ENCODE assay signal across 8 cellular contexts in genomic region chr4:129218355-129218754, GRCh38.
DNase-seq lines count a peak whose midpoint lies in the region; ATAC-seq and TF ChIP-seq lines count a peak whose summit lies in the region.
"Had no signal": no experiment of that assay in that cellular context is flagged by ENCODE, and none has a peak within 500 bp of the region (broad histone marks: within the 10 kb centered on the region; RNA-seq: fewer than 3 reads in every experiment).

No MANE protein-coding gene starts in this region.

- ATAC-seq in HCT116 (0 out of 2 replicates have a peak, but pooled peaks have one; percentile 38), GM18907 (IDR thresholded peaks at IDR 0.05; ENCODE audit: unreplicated experiment) (no peak)

- H3K4me1 ChIP-seq in HCT116 (ENCODE audit: control insufficient read depth in 1 of 2, insufficient read depth in 2 of 2, low read length in 2 of 2) (no peaks in the 10 kb centered on the region), fibroblast of lung (ENCODE audit: control insufficient read depth, extremely low read depth, insufficient read depth, low read length) (no peaks in the 10 kb centered on the region), skeletal muscle satellite cell (ENCODE audit: control insufficient read depth, insufficient read depth, low read length) (peaks cover 15% of the 10 kb centered on the region), esophagus squamous epithelium (no peaks in the 10 kb centered on the region)

- no peaks in the 10 kb centered on the region for H3K27me3 ChIP-seq in HCT116 (ENCODE audit: insufficient read depth, low read length)
- H3K27me3 ChIP-seq in fibroblast of lung (ENCODE audit: control insufficient read depth, insufficient read depth, low read length): no peaks in the 10 kb centered on the region
- H3K27me3 ChIP-seq in skeletal muscle satellite cell (ENCODE audit: control insufficient read depth, insufficient read depth, low read length): no peaks in the 10 kb centered on the region
- no peaks in the 10 kb centered on the region for H3K27me3 ChIP-seq in esophagus squamous epithelium

- RAD21 ChIA-PET in HCT116 (lab: Charles Lee; ENCODE audit: low non-redundant PET in 1 of 2, low total read pairs in 2 of 2, uncharacterized antibody in 2 of 2, unreplicated experiment in 2 of 2): no interaction called here

- H3K9me2 ChIP-seq in HCT116 (ENCODE audit: insufficient read depth): no peaks in the 10 kb centered on the region

- POLR2A ChIA-PET in HCT116 (lab: Charles Lee): no interaction called here

- TF ChIP-seq POLR2A in HCT116 (IDR thresholded peaks at IDR 0.05; ENCODE audit: borderline replicate concordance, extremely low read depth, insufficient read depth, insufficient read length) (no peak), esophagus squamous epithelium (IDR thresholded peaks at IDR 0.05) (no peak)

- DNase-seq in HCT116 (ENCODE audit: low read depth, low spot score) (no peak), NCI-H82 treated with DMSO at 0.1 percent for 48 hours (lab: John Stamatoyannopoulos, UW; ENCODE audit: unreplicated experiment) (peak; percentile 61), fibroblast of lung (ENCODE audit: low read depth in 2 of 2) (peak; percentile 5 to 18), esophagus squamous epithelium (lab: John Stamatoyannopoulos, UW) (no peak)
- no peak for DNase-seq in effector CD8-positive, alpha-beta T cell (lab: John Stamatoyannopoulos, UW)
- DNase-seq: activated B cell treated with CpG ODN at 0.5 μM for 24 hours had no signal

- CTCF ChIA-PET in HCT116 (lab: Charles Lee): no interaction called here

- WGBS in esophagus squamous epithelium, 2 donors: 51 to 52% methylated on average over 4 of the region's 4 CpGs

- H2AFZ ChIP-seq in HCT116 (ENCODE audit: low read depth, low read length, poor library complexity, severe bottlenecking) (no peak overlapping the region), fibroblast of lung (ENCODE audit: low read length) (no peak overlapping the region)

- no peaks in the 10 kb centered on the region for H3K36me3 ChIP-seq in HCT116 (ENCODE audit: control insufficient read depth in 1 of 2, insufficient read depth in 2 of 2, low read length in 2 of 2)
- H3K36me3 ChIP-seq in fibroblast of lung (ENCODE audit: control insufficient read depth, insufficient read depth, low read length): no peaks in the 10 kb centered on the region
- H3K36me3 ChIP-seq in skeletal muscle satellite cell (ENCODE audit: insufficient read depth, low read length): no peaks in the 10 kb centered on the region
- no peaks in the 10 kb centered on the region for H3K36me3 ChIP-seq in esophagus squamous epithelium

- H3K9ac ChIP-seq in HCT116 (ENCODE audit: low read length) (no peak overlapping the region), fibroblast of lung (ENCODE audit: insufficient read depth, low read length) (no peak overlapping the region), skeletal muscle satellite cell (ENCODE audit: low read depth, low read length) (no peak overlapping the region)

- H3K4me3 ChIP-seq in HCT116 (replicated peaks in 1 of 2; ENCODE audit: low read depth in 1 of 2, low read length in 2 of 2): no peak overlapping the region
- H3K4me3 ChIP-seq in fibroblast of lung (replicated peaks in 1 of 4; ENCODE audit: control extremely low read depth in 1 of 4, insufficient read depth in 1 of 4, low read depth in 3 of 4, low read length in 4 of 4): no peak overlapping the region
- H3K4me3 ChIP-seq in skeletal muscle satellite cell (ENCODE audit: low read length): peak overlapping the region; percentile 13
- no peak overlapping the region for H3K4me3 ChIP-seq in esophagus squamous epithelium

- intact Hi-C loops in HCT116 (cut with micrococcal nuclease) (no loop called here), esophagus squamous epithelium (cut with DNase I) (no loop called here)

- H3K27ac ChIP-seq in HCT116 (ENCODE audit: low read depth, low read length) (no peak overlapping the region), fibroblast of lung (ENCODE audit: insufficient read depth, low read length) (no peak overlapping the region), esophagus squamous epithelium (no peak overlapping the region)

- peak; percentile 49 for TF ChIP-seq RAD21 in HCT116 (IDR thresholded peaks at IDR 0.05; ENCODE audit: low read depth)

- no peak overlapping the region for H3K4me2 ChIP-seq in HCT116 (ENCODE audit: low read length)
- H3K4me2 ChIP-seq in fibroblast of lung (ENCODE audit: extremely low read depth, insufficient read depth, low read length): no peak overlapping the region
- peak overlapping the region; percentile 44 for H3K4me2 ChIP-seq in skeletal muscle satellite cell (ENCODE audit: low read length)

- no TSS peak for BruUV-seq in HCT116 (replicated peaks; lab: Mats Ljungman, UMichigan)

- TF ChIP-seq CTCF in HCT116 (IDR thresholded peaks at IDR 0.05 in 2 of 3, conservative IDR thresholded peaks at IDR 0.05 in 1 of 3; ENCODE audit: borderline replicate concordance in 1 of 3, insufficient read depth in 1 of 3, low read depth in 2 of 3, low read length in 2 of 3): peak in 2 of 3 experiments; percentile 8 to 20; a peak in 1 of 6 replicates
- TF ChIP-seq CTCF in fibroblast of lung (conservative IDR thresholded peaks at IDR 0.05 in 1 of 2, IDR thresholded peaks at IDR 0.05 in 1 of 2; ENCODE audit: low read depth in 1 of 2, low read length in 2 of 2): peak in 1 of 2 donors; percentile 22
- TF ChIP-seq CTCF in esophagus squamous epithelium (IDR thresholded peaks at IDR 0.05): no peak

- H4K20me1 ChIP-seq in HCT116 (ENCODE audit: insufficient read depth): no peaks in the 10 kb centered on the region
- H4K20me1 ChIP-seq in fibroblast of lung (ENCODE audit: control insufficient read depth, extremely low read depth, insufficient read depth, low read length): no peaks in the 10 kb centered on the region

- H3K79me2 ChIP-seq in HCT116 (ENCODE audit: insufficient read depth, low read length): no peaks in the 10 kb centered on the region
- H3K79me2 ChIP-seq in fibroblast of lung (ENCODE audit: control insufficient read depth, insufficient read depth, low read length): no peaks in the 10 kb centered on the region

- H3K9me3 ChIP-seq in HCT116 (ENCODE audit: control insufficient read depth in 1 of 2, insufficient read depth in 1 of 2, low read depth in 1 of 2, low read length in 2 of 2) (no peaks in the 10 kb centered on the region), fibroblast of lung (ENCODE audit: control insufficient read depth, insufficient read depth, low read depth, low read length) (no peaks in the 10 kb centered on the region), skeletal muscle satellite cell (replicated peaks; ENCODE audit: low read length) (no peaks in the 10 kb centered on the region), esophagus squamous epithelium (no peaks in the 10 kb centered on the region)

TF ChIP-seq in HCT116, 20 proteins besides CTCF, POLR2A, EP300 and RAD21:
- TF ChIP-seq SP1 (IDR thresholded peaks at IDR 0.05; ENCODE audit: low read depth) (no peak), SIN3A (IDR thresholded peaks at IDR 0.05; ENCODE audit: low read depth) (no peak), CBX3 (IDR thresholded peaks at IDR 0.05; ENCODE audit: low read depth) (no peak), JUND (IDR thresholded peaks at IDR 0.05) (no peak), EGR1 (IDR thresholded peaks at IDR 0.05; ENCODE audit: low read depth) (no peak), CEBPB (IDR thresholded peaks at IDR 0.05; ENCODE audit: low read depth) (no peak), MAX (IDR thresholded peaks at IDR 0.05) (no peak), TCF7L2 (IDR thresholded peaks at IDR 0.05; ENCODE audit: borderline replicate concordance, extremely low read depth, insufficient read depth, insufficient read length) (no peak), FOSL1 (IDR thresholded peaks at IDR 0.05; ENCODE audit: low read depth) (no peak), SRF (IDR thresholded peaks at IDR 0.05; ENCODE audit: low read depth) (no peak), ZNF274 (IDR thresholded peaks at IDR 0.05; ENCODE audit: low read depth, low read length) (no peak)

Comparison
In these comparisons a context has a peak if more than half of its experiments do, and no peak if none do; other contexts are left out.
1. DNase-seq: peak in NCI-H82 treated with DMSO at 0.1 percent for 48 hours (single experiment) and fibroblast of lung (2 of 2); none in HCT116 (single experiment), esophagus squamous epithelium (single experiment) and effector CD8-positive, alpha-beta T cell (single experiment).
2. CTCF ChIP-seq: peak in HCT116 (2 of 3); none in esophagus squamous epithelium (0 of 6).